Comparison of ENCODE assay signal across 14 cellular contexts in genomic region chr5:171521679-171522078, GRCh38.
A peak's percentile ranks its signal among the peaks of the same experiment; 100 is the strongest.
DNase-seq lines count a peak whose midpoint lies in the region; TF ChIP-seq lines count a peak whose summit lies in the region.
"Had no signal": no experiment of that assay in that cellular context is flagged by ENCODE, and none has a peak within 500 bp of the region (broad histone marks: within the 10 kb centered on the region; RNA-seq: fewer than 3 reads in every experiment).

No MANE protein-coding gene starts in this region.

- peaks cover 55% of the 10 kb centered on the region for H3K4me1 Mint-ChIP-seq in osteocyte (ENCODE audit: unreplicated experiment)
- no peaks in the 10 kb centered on the region for H3K4me1 Mint-ChIP-seq in activated CD4-positive, alpha-beta memory T cell treated with anti-CD3 and anti-CD28 coated beads for 36 hours (ENCODE audit: low read depth)
- H3K4me1 Mint-ChIP-seq: IgD-negative memory B cell had no signal

- no peaks in the 10 kb centered on the region for H3K79me2 ChIP-seq in SK-N-SH (ENCODE audit: insufficient read depth)

- POLR2A ChIA-PET in SK-N-SH (lab: Yijun Ruan, JAX): no interaction called here
- POLR2A ChIA-PET in activated CD4-positive, alpha-beta memory T cell treated with anti-CD3 and anti-CD28 coated beads for 36 hours (lab: Charles Lee): no interaction called here

- no peaks in the 10 kb centered on the region for H3K27me3 ChIP-seq in SK-N-SH (ENCODE audit: insufficient read depth)
- H3K27me3 ChIP-seq in esophagus muscularis mucosa: no peaks in the 10 kb centered on the region

- peak overlapping the region; percentile 18; the same call in 1 of the 2 replicates for H3K9ac ChIP-seq in SK-N-SH

- no peaks in the 10 kb centered on the region for H3K9me3 Mint-ChIP-seq in osteocyte (ENCODE audit: unreplicated experiment)
- H3K9me3 Mint-ChIP-seq in activated CD4-positive, alpha-beta memory T cell treated with anti-CD3 and anti-CD28 coated beads for 36 hours: no peaks in the 10 kb centered on the region
- H3K9me3 Mint-ChIP-seq: activated CD8-positive, alpha-beta T cell treated with anti-CD3 and anti-CD28 coated beads for 36 hours had no signal

- H3F3A ChIP-seq in SK-N-SH (replicated peaks; ENCODE audit: insufficient read depth): peaks cover 18% of the 10 kb centered on the region

- 83% methylated on average over 3 of the region's 3 CpGs for WGBS in SK-N-SH (ENCODE audit: low lambda C conversion rate)
- 75% methylated on average over 3 of the region's 3 CpGs for WGBS in esophagus muscularis mucosa

- peak; percentile 27 for DNase-seq in AG08396 (ENCODE audit: low spot score)
- DNase-seq in SK-N-SH: no peak
- DNase-seq in esophagus muscularis mucosa (ENCODE audit: extremely low spot score): no peak
- no peak for DNase-seq in osteocyte (ENCODE audit: extremely low spot score, unreplicated experiment)
- DNase-seq in GOT3 (lab: John Stamatoyannopoulos, UW): no peak
- no peak for DNase-seq in activated T-cell treated with anti-CD3 and anti-CD28 coated beads, Interleukin-2, amount 50 U/mL, for 1 hour
- no peak for DNase-seq in activated CD4-positive, alpha-beta memory T cell treated with anti-CD3 and anti-CD28 coated beads for 36 hours
- DNase-seq in effector CD8-positive, alpha-beta T cell (lab: John Stamatoyannopoulos, UW): no peak
- DNase-seq: activated CD8-positive, alpha-beta T cell treated with anti-CD3 and anti-CD28 coated beads for 36 hours; activated effector memory CD4-positive, alpha-beta T cell treated with Interleukin-2 at 50 U/mL for 16 hours; mucosa of descending colon; NCI-H1105 treated with DMSO at 0.1 percent for 48 hours; stimulated activated CD8-positive, alpha-beta memory T cell treated with anti-CD3 and anti-CD28 coated beads, Interleukin-4, amount 100 ng/mL, for 48 hours had no signal

- peak overlapping the region; percentile 45 for H2AFZ ChIP-seq in SK-N-SH (ENCODE audit: low read depth)

- intact Hi-C loops in esophagus muscularis mucosa (cut with DNase I): no loop called here
- intact Hi-C loops in activated CD4-positive, alpha-beta memory T cell treated with anti-CD3 and anti-CD28 coated beads for 36 hours (cut with micrococcal nuclease): no loop called here

- no peaks in the 10 kb centered on the region for H3K9me2 ChIP-seq in SK-N-SH

- H3K36me3 Mint-ChIP-seq in osteocyte (ENCODE audit: unreplicated experiment): no peaks in the 10 kb centered on the region
- H3K36me3 Mint-ChIP-seq in activated CD4-positive, alpha-beta memory T cell treated with anti-CD3 and anti-CD28 coated beads for 36 hours: no peaks in the 10 kb centered on the region
- H3K36me3 Mint-ChIP-seq: IgD-negative memory B cell had no signal

- H4K20me1 ChIP-seq in SK-N-SH (ENCODE audit: insufficient read depth): no peaks in the 10 kb centered on the region

- CTCF ChIA-PET in SK-N-SH (lab: Yijun Ruan, JAX): interaction anchor here (2.0 kb wide), 1 partner anchor 103 kb away, joined by 7 read pairs; the partner anchor contains the start of gene FGF18
- CTCF ChIA-PET in activated CD4-positive, alpha-beta memory T cell treated with anti-CD3 and anti-CD28 coated beads for 36 hours (lab: Charles Lee): no interaction called here

- TF ChIP-seq CTCF in SK-N-SH (IDR thresholded peaks at IDR 0.05): no peak
- TF ChIP-seq CTCF in esophagus muscularis mucosa (IDR thresholded peaks at IDR 0.05): no peak
- no peak for TF ChIP-seq CTCF in osteocyte (IDR thresholded peaks at IDR 0.05)

- H3K4me3 ChIP-seq in SK-N-SH (ENCODE audit: low read depth in 2 of 2, low read length in 1 of 2) (no peak overlapping the region), esophagus muscularis mucosa (no peak overlapping the region)
- H3K4me3 ChIP-seq: mucosa of descending colon had no signal

- H3K27ac ChIP-seq in SK-N-SH (ENCODE audit: low read depth in 2 of 2, low read length in 1 of 2): peak overlapping the region; percentile 67 to 77; a peak in 3 of 4 replicates
- H3K27ac ChIP-seq in esophagus muscularis mucosa (replicated peaks in 1 of 4): peak overlapping the region; percentile 32 to 77 (median 65)

- H3K27me3 Mint-ChIP-seq in osteocyte (ENCODE audit: unreplicated experiment): no peaks in the 10 kb centered on the region
- peaks cover 8% of the 10 kb centered on the region for H3K27me3 Mint-ChIP-seq in activated CD4-positive, alpha-beta memory T cell treated with anti-CD3 and anti-CD28 coated beads for 36 hours

- no peak for TF ChIP-seq EP300 in SK-N-SH (IDR thresholded peaks at IDR 0.05; ENCODE audit: borderline replicate concordance in 1 of 2, low read depth in 1 of 2, low read length in 1 of 2)
- no peak for TF ChIP-seq EP300 in esophagus muscularis mucosa (IDR thresholded peaks at IDR 0.05)

- H3K4me2 ChIP-seq in SK-N-SH: peak overlapping the region; percentile 52

- no peak overlapping the region for H3K4me3 Mint-ChIP-seq in osteocyte (ENCODE audit: unreplicated experiment)
- no peak overlapping the region for H3K4me3 Mint-ChIP-seq in activated CD4-positive, alpha-beta memory T cell treated with anti-CD3 and anti-CD28 coated beads for 36 hours
- H3K4me3 Mint-ChIP-seq: activated CD8-positive, alpha-beta T cell treated with anti-CD3 and anti-CD28 coated beads for 36 hours; IgD-negative memory B cell had no signal

- TF ChIP-seq RAD21 in SK-N-SH (IDR thresholded peaks at IDR 0.05; ENCODE audit: low read length): no peak

- H3K4me1 ChIP-seq in SK-N-SH (ENCODE audit: control insufficient read depth in 1 of 2, insufficient read depth in 2 of 2, low read depth in 1 of 2, low read length in 1 of 2) (peaks cover 16 to 40% of the 10 kb centered on the region in 2 experiments; a peak in 3 of 4 replicates), esophagus muscularis mucosa (peaks cover 33 to 47% (median 43%) of the 10 kb centered on the region in 4 donors)

- no peaks in the 10 kb centered on the region for H3K36me3 ChIP-seq in SK-N-SH (replicated peaks in 1 of 2; ENCODE audit: control insufficient read depth in 1 of 2, insufficient read depth in 2 of 2, low read length in 1 of 2)
- H3K36me3 ChIP-seq in esophagus muscularis mucosa: no peaks in the 10 kb centered on the region

- H3K9me3 ChIP-seq in SK-N-SH (no peaks in the 10 kb centered on the region), esophagus muscularis mucosa (no peaks in the 10 kb centered on the region)
- H3K9me3 ChIP-seq: mucosa of descending colon had no signal

- peak overlapping the region; percentile 76 for H3K27ac Mint-ChIP-seq in osteocyte (ENCODE audit: unreplicated experiment)
- no peak overlapping the region for H3K27ac Mint-ChIP-seq in activated CD4-positive, alpha-beta memory T cell treated with anti-CD3 and anti-CD28 coated beads for 36 hours
- H3K27ac Mint-ChIP-seq: activated CD8-positive, alpha-beta T cell treated with anti-CD3 and anti-CD28 coated beads for 36 hours; IgD-negative memory B cell had no signal

- no peak for TF ChIP-seq POLR2A in esophagus muscularis mucosa (IDR thresholded peaks at IDR 0.05; ENCODE audit: low read depth)

TF ChIP-seq in SK-N-SH, 30 proteins besides CTCF, POLR2A, EP300 and RAD21 (continues in another document):
- no peak for TF ChIP-seq TEAD4 (IDR thresholded peaks at IDR 0.05; ENCODE audit: borderline replicate concordance, insufficient read depth)
- TF ChIP-seq SIN3A (IDR thresholded peaks at IDR 0.05; ENCODE audit: borderline replicate concordance, low read depth, low read length): no peak
- TF ChIP-seq EZH2phosphoT487 (IDR thresholded peaks at IDR 0.05; ENCODE audit: borderline replicate concordance, low read depth): no peak
- no peak for TF ChIP-seq CHD2 (IDR thresholded peaks at IDR 0.05; ENCODE audit: low read length, partially characterized antibody)
- TF ChIP-seq SMC3 (IDR thresholded peaks at IDR 0.05; ENCODE audit: low read depth, low read length): no peak
- TF ChIP-seq IRF3 (IDR thresholded peaks at IDR 0.05; ENCODE audit: low read depth, low read length): no peak
- no peak for TF ChIP-seq TCF12 (IDR thresholded peaks at IDR 0.05)
- TF ChIP-seq FOXM1 (IDR thresholded peaks at IDR 0.05; ENCODE audit: low read depth): no peak
- TF ChIP-seq, protein P1, sequence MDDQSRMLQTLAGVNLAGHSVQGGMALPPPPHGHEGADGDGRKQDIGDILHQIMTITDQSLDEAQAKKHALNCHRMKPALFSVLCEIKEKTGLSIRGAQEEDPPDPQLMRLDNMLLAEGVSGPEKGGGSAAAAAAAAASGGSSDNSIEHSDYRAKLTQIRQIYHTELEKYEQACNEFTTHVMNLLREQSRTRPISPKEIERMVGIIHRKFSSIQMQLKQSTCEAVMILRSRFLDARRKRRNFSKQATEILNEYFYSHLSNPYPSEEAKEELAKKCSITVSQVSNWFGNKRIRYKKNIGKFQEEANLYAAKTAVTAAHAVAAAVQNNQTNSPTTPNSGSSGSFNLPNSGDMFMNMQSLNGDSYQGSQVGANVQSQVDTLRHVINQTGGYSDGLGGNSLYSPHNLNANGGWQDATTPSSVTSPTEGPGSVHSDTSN (IDR thresholded peaks at IDR 0.05): no peak
- no peak for TF ChIP-seq MEF2A (IDR thresholded peaks at IDR 0.05; ENCODE audit: borderline replicate concordance, low read depth)
- TF ChIP-seq GATA2 (CRISPR knock-in tag; IDR thresholded peaks at IDR 0.05): no peak
- TF ChIP-seq FOXJ3 (CRISPR knock-in tag; IDR thresholded peaks at IDR 0.05): no peak
- TF ChIP-seq MXI1 (IDR thresholded peaks at IDR 0.05; ENCODE audit: low read depth, low read length): no peak
- TF ChIP-seq MAX (IDR thresholded peaks at IDR 0.05; ENCODE audit: low read depth): no peak; the same call in 1 of the 2 replicates
- TF ChIP-seq POLR2AphosphoS5 (IDR thresholded peaks at IDR 0.05; ENCODE audit: low read depth, low read length): no peak
- TF ChIP-seq FOSL2 (IDR thresholded peaks at IDR 0.05; ENCODE audit: borderline replicate concordance, low read depth): no peak
- TF ChIP-seq RCOR1 (IDR thresholded peaks at IDR 0.05; ENCODE audit: low read length): no peak
